Comparison of ENCODE assay signal across 11 cellular contexts in genomic region chr17:9432121-9432866, GRCh38.
DNase-seq lines count a peak whose midpoint lies in the region; ATAC-seq, FAIRE-seq and TF ChIP-seq lines count a peak whose summit lies in the region.
"Had no signal": no experiment of that assay in that cellular context is flagged by ENCODE, and none has a peak within 500 bp of the region (broad histone marks: within the 10 kb centered on the region; RNA-seq: fewer than 3 reads in every experiment).

No MANE protein-coding gene starts in this region.

- TF ChIP-seq POLR2A in HepG2 (IDR thresholded peaks at IDR 0.05; ENCODE audit: insufficient read depth in 1 of 2, low read depth in 2 of 2, low read length in 2 of 2), result no peak

- peak overlapping the region; percentile 73 for H2AFZ ChIP-seq in ACC112 (ENCODE audit: low read length, unreplicated experiment)
- no peak overlapping the region for H2AFZ ChIP-seq in KMS-11 (ENCODE audit: low read depth)
- no peak overlapping the region for H2AFZ ChIP-seq in HepG2 (ENCODE audit: low read length)

- H3K4me3 ChIP-seq in ACC112 (ENCODE audit: low read depth, low read length), result peak overlapping the region; percentile 37; the same call in 1 of the 2 replicates
- no peak overlapping the region for H3K4me3 ChIP-seq in KMS-11 (IDR thresholded peaks at IDR 0.05; ENCODE audit: insufficient read depth, low read depth, low read length)
- no peak overlapping the region for H3K4me3 ChIP-seq in kidney (ENCODE audit: low read length in 2 of 2)
- no peak overlapping the region for H3K4me3 ChIP-seq in HepG2 (replicated peaks in 1 of 3; ENCODE audit: insufficient read depth in 1 of 3, low read depth in 2 of 3, low read length in 3 of 3)

- H3K36me3 ChIP-seq in ACC112 (ENCODE audit: insufficient read depth, low read length) (no peaks in the 10 kb centered on the region), KMS-11 (ENCODE audit: insufficient read depth) (no peaks in the 10 kb centered on the region), kidney (ENCODE audit: control insufficient read depth in 1 of 2, insufficient read depth in 2 of 2, low read length in 2 of 2) (no peaks in the 10 kb centered on the region), HepG2 (replicated peaks in 1 of 2; ENCODE audit: control insufficient read depth in 1 of 2, insufficient read depth in 2 of 2, low read length in 2 of 2) (no peaks in the 10 kb centered on the region; a peak in 1 of 5 replicates)

- TF ChIP-seq CTCF in KMS-11 (conservative IDR thresholded peaks at IDR 0.05; ENCODE audit: low read depth, low read length) (no peak), kidney (IDR thresholded peaks at IDR 0.05; ENCODE audit: borderline replicate concordance, extremely low read depth, insufficient read depth) (no peak), HepG2 (CRISPR knock-in tag; IDR thresholded peaks at IDR 0.05) (no peak)

- H3K4me1 ChIP-seq in ACC112 (ENCODE audit: control insufficient read depth, insufficient read depth, low read length, unreplicated experiment) (peaks cover 4% of the 10 kb centered on the region), KMS-11 (ENCODE audit: low read depth, poor library complexity, severe bottlenecking) (peaks cover 10% of the 10 kb centered on the region), kidney (ENCODE audit: control insufficient read depth in 1 of 2, insufficient read depth in 1 of 2, low read depth in 1 of 2, low read length in 2 of 2) (peaks cover 8 to 15% of the 10 kb centered on the region in 2 donors), HepG2 (ENCODE audit: insufficient read depth, low read length) (no peaks in the 10 kb centered on the region)

- peak; percentile 80 for ATAC-seq in GM19397 (IDR thresholded peaks at IDR 0.05; ENCODE audit: unreplicated experiment)
- no peak for ATAC-seq in HepG2
- ATAC-seq in HG03354 (IDR thresholded peaks at IDR 0.05; ENCODE audit: poor library complexity, severe bottlenecking, unreplicated experiment), result no peak

- H3K4me2 ChIP-seq in KMS-11, result 0 out of 2 replicates have a peak overlapping the region, but pooled peaks have one; percentile 27
- no peak overlapping the region for H3K4me2 ChIP-seq in HepG2 (ENCODE audit: low read depth, low read length)

- no peaks in the 10 kb centered on the region for H4K20me1 ChIP-seq in KMS-11 (ENCODE audit: insufficient read depth)
- no peaks in the 10 kb centered on the region for H4K20me1 ChIP-seq in HepG2 (ENCODE audit: insufficient read depth, low read length)

- no peaks in the 10 kb centered on the region for H3K79me2 ChIP-seq in ACC112 (ENCODE audit: control insufficient read depth, insufficient read depth, low read length, unreplicated experiment)
- no peaks in the 10 kb centered on the region for H3K79me2 ChIP-seq in KMS-11 (ENCODE audit: insufficient read depth, low read depth)
- H3K79me2 ChIP-seq in HepG2 (ENCODE audit: insufficient read depth, low read length), result no peaks in the 10 kb centered on the region

- H3K27me3 ChIP-seq in ACC112 (ENCODE audit: insufficient read depth, low read length) (no peaks in the 10 kb centered on the region), KMS-11 (ENCODE audit: insufficient read depth, low read depth) (no peaks in the 10 kb centered on the region), HepG2 (ENCODE audit: control insufficient read depth in 1 of 2, insufficient read depth in 2 of 2, low read length in 2 of 2) (no peaks in the 10 kb centered on the region)

- DNase-seq in kidney (no peak), HepG2 (ENCODE audit: low spot score) (no peak), retina (no peak)
- no peak for DNase-seq in stimulated activated CD4-positive, alpha-beta T cell treated with anti-CD3 and anti-CD28 coated beads, Interleukin-12 subunit alpha, Interleukin-12 subunit beta, amount 100 ng/mL, for 4 hours
- DNase-seq: foreskin melanocyte, H7, NCI-H2029 had no signal

- in situ Hi-C loops in HepG2 (cut with HindIII; ENCODE audit: extremely low pct_ligation_motif_present, low pct_unique_long_range_greater_than_20kb), result no loop called here

- no peak for TF ChIP-seq RAD21 in HepG2 (CRISPR knock-in tag; IDR thresholded peaks at IDR 0.05)

- H3K27ac ChIP-seq in ACC112 (ENCODE audit: low read depth, low read length), result peak overlapping the region; percentile 53; the same call in 1 of the 2 replicates
- no peak overlapping the region for H3K27ac ChIP-seq in KMS-11
- H3K27ac ChIP-seq in kidney (ENCODE audit: low read depth in 2 of 2, low read length in 2 of 2), result peak overlapping the region; percentile 79 to 91
- H3K27ac ChIP-seq in HepG2 (ENCODE audit: extremely low read length, insufficient read depth, low read length), result no peak overlapping the region

- TF ChIP-seq EP300 in HepG2 (IDR thresholded peaks at IDR 0.05; ENCODE audit: low read depth in 2 of 2, low read length in 2 of 2), result no peak
- no peak for TF ChIP-seq EP300 in HepG2 (CRISPR knock-in tag; IDR thresholded peaks at IDR 0.05; ENCODE audit: borderline replicate concordance)

- 86% methylated on average over 6 of the region's 6 CpGs for WGBS in HepG2 (ENCODE audit: low lambda C conversion rate)

- CTCF ChIA-PET in HepG2 (lab: Yijun Ruan, JAX; ENCODE audit: low intra/inter-chr PET ratio, low total read pairs), result no interaction called here

- BruUV-seq in HepG2 (replicated peaks; lab: Mats Ljungman, UMichigan), result no TSS peak

- FAIRE-seq in kidney (lab: Jason Lieb, UNC) (peak; percentile 72), HepG2 (lab: Jason Lieb, UNC) (no peak)

- POLR2A ChIA-PET in HepG2 (lab: Yijun Ruan, JAX), result interaction anchor here (0.6 kb wide), 1 partner anchor 34 kb away, joined by 3 read pairs; no protein-coding TSS in a partner anchor

- no peak overlapping the region for H3K9ac ChIP-seq in KMS-11
- no peak overlapping the region for H3K9ac ChIP-seq in kidney (ENCODE audit: low read length in 2 of 2)
- H3K9ac ChIP-seq in HepG2 (ENCODE audit: insufficient read depth, low read depth, low read length), result no peak overlapping the region

- intact Hi-C loops in kidney (cut with DNase I), result no loop called here
- intact Hi-C loops in HepG2 (cut with micrococcal nuclease; ENCODE audit: unreplicated experiment), result no loop called here

- H3K9me3 ChIP-seq in kidney (ENCODE audit: control insufficient read depth in 1 of 2, low read length in 2 of 2) (no peaks in the 10 kb centered on the region), HepG2 (ENCODE audit: low read length) (no peaks in the 10 kb centered on the region)

TF ChIP-seq in HepG2, 621 proteins besides CTCF, POLR2A, EP300 and RAD21:
- TF ChIP-seq KLF12 (CRISPR knock-in tag; IDR thresholded peaks at IDR 0.05; ENCODE audit: borderline replicate concordance), result no peak
- no peak for TF ChIP-seq RFX1 (IDR thresholded peaks at IDR 0.05)
- no peak for TF ChIP-seq GATA4 (IDR thresholded peaks at IDR 0.05; ENCODE audit: borderline replicate concordance, low read depth)
- TF ChIP-seq, protein P1, sequence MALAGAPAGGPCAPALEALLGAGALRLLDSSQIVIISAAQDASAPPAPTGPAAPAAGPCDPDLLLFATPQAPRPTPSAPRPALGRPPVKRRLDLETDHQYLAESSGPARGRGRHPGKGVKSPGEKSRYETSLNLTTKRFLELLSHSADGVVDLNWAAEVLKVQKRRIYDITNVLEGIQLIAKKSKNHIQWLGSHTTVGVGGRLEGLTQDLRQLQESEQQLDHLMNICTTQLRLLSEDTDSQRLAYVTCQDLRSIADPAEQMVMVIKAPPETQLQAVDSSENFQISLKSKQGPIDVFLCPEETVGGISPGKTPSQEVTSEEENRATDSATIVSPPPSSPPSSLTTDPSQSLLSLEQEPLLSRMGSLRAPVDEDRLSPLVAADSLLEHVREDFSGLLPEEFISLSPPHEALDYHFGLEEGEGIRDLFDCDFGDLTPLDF (CRISPR knock-in tag; IDR thresholded peaks at IDR 0.05), result no peak
- TF ChIP-seq, protein P2, sequence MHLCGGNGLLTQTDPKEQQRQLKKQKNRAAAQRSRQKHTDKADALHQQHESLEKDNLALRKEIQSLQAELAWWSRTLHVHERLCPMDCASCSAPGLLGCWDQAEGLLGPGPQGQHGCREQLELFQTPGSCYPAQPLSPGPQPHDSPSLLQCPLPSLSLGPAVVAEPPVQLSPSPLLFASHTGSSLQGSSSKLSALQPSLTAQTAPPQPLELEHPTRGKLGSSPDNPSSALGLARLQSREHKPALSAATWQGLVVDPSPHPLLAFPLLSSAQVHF (CRISPR knock-in tag; IDR thresholded peaks at IDR 0.05), result no peak
- no peak for TF ChIP-seq KAT2B (IDR thresholded peaks at IDR 0.05; ENCODE audit: borderline replicate concordance, low read depth, low read length)
- no peak for TF ChIP-seq ASH2L (IDR thresholded peaks at IDR 0.05; ENCODE audit: insufficient read length, low read depth, low read length)
- TF ChIP-seq ZFX (CRISPR knock-in tag; IDR thresholded peaks at IDR 0.05; ENCODE audit: low read depth), result no peak
- no peak for TF ChIP-seq ZNF605 (CRISPR knock-in tag; IDR thresholded peaks at IDR 0.05)
- TF ChIP-seq ZNF354B (CRISPR knock-in tag; IDR thresholded peaks at IDR 0.05), result no peak
TF ChIP-seq in HepG2: peak in this region for 0.

Comparison
In these comparisons a context has a peak if more than half of its experiments do, and no peak if none do; other contexts are left out.
1. H3K27ac ChIP-seq: peak in ACC112 (single experiment) and kidney (2 of 2); none in KMS-11 (single experiment) and HepG2 (single experiment).